1 cellular context compared by ENCODE assay signal in the genomic region with DNA sequence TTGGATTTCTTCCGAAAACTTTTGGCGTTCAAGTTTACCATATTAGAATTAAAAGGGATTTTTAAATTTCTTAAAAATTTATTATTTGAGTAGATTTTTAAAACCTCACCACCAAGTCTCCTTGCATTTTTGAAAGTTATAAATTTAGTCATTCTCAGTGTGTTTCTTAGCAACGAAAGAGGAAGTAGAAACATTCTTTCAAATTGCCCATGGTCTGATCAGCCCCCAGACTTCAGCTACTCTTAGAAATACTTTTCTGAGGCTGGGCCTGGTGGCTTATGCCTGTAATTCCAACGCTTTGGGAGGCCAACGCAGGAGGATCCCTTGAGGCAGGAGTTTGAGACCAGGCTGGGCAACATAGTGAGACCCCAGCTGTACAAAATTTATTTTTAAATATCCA.
TF ChIP-seq lines count a peak whose summit lies in the region.

No MANE protein-coding gene starts in this region.

TF ChIP-seq in WTC11, 78 proteins besides CTCF, POLR2A, EP300 and RAD21 (continued from another document):
- TF ChIP-seq, protein P1, sequence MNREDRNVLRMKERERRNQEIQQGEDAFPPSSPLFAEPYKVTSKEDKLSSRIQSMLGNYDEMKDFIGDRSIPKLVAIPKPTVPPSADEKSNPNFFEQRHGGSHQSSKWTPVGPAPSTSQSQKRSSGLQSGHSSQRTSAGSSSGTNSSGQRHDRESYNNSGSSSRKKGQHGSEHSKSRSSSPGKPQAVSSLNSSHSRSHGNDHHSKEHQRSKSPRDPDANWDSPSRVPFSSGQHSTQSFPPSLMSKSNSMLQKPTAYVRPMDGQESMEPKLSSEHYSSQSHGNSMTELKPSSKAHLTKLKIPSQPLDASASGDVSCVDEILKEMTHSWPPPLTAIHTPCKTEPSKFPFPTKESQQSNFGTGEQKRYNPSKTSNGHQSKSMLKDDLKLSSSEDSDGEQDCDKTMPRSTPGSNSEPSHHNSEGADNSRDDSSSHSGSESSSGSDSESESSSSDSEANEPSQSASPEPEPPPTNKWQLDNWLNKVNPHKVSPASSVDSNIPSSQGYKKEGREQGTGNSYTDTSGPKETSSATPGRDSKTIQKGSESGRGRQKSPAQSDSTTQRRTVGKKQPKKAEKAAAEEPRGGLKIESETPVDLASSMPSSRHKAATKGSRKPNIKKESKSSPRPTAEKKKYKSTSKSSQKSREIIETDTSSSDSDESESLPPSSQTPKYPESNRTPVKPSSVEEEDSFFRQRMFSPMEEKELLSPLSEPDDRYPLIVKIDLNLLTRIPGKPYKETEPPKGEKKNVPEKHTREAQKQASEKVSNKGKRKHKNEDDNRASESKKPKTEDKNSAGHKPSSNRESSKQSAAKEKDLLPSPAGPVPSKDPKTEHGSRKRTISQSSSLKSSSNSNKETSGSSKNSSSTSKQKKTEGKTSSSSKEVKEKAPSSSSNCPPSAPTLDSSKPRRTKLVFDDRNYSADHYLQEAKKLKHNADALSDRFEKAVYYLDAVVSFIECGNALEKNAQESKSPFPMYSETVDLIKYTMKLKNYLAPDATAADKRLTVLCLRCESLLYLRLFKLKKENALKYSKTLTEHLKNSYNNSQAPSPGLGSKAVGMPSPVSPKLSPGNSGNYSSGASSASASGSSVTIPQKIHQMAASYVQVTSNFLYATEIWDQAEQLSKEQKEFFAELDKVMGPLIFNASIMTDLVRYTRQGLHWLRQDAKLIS (CRISPR knock-in tag; IDR thresholded peaks at IDR 0.05; ENCODE audit: borderline replicate concordance) = no peak
- TF ChIP-seq KAT7 (CRISPR knock-in tag; IDR thresholded peaks at IDR 0.05; ENCODE audit: borderline replicate concordance) = no peak
- TF ChIP-seq, protein P2, sequence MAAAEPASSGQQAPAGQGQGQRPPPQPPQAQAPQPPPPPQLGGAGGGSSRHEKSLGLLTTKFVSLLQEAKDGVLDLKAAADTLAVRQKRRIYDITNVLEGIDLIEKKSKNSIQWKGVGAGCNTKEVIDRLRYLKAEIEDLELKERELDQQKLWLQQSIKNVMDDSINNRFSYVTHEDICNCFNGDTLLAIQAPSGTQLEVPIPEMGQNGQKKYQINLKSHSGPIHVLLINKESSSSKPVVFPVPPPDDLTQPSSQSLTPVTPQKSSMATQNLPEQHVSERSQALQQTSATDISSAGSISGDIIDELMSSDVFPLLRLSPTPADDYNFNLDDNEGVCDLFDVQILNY (CRISPR knock-in tag; IDR thresholded peaks at IDR 0.05) = no peak
- TF ChIP-seq FOXK1 (CRISPR knock-in tag; IDR thresholded peaks at IDR 0.05) = no peak
- TF ChIP-seq SOX15 (CRISPR knock-in tag; IDR thresholded peaks at IDR 0.05) = no peak
- TF ChIP-seq, protein P3, sequence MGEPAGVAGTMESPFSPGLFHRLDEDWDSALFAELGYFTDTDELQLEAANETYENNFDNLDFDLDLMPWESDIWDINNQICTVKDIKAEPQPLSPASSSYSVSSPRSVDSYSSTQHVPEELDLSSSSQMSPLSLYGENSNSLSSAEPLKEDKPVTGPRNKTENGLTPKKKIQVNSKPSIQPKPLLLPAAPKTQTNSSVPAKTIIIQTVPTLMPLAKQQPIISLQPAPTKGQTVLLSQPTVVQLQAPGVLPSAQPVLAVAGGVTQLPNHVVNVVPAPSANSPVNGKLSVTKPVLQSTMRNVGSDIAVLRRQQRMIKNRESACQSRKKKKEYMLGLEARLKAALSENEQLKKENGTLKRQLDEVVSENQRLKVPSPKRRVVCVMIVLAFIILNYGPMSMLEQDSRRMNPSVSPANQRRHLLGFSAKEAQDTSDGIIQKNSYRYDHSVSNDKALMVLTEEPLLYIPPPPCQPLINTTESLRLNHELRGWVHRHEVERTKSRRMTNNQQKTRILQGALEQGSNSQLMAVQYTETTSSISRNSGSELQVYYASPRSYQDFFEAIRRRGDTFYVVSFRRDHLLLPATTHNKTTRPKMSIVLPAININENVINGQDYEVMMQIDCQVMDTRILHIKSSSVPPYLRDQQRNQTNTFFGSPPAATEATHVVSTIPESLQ (CRISPR knock-in tag; IDR thresholded peaks at IDR 0.05) = no peak
- no peak for TF ChIP-seq PRRX2 (CRISPR knock-in tag; IDR thresholded peaks at IDR 0.05)
- TF ChIP-seq, protein P4, sequence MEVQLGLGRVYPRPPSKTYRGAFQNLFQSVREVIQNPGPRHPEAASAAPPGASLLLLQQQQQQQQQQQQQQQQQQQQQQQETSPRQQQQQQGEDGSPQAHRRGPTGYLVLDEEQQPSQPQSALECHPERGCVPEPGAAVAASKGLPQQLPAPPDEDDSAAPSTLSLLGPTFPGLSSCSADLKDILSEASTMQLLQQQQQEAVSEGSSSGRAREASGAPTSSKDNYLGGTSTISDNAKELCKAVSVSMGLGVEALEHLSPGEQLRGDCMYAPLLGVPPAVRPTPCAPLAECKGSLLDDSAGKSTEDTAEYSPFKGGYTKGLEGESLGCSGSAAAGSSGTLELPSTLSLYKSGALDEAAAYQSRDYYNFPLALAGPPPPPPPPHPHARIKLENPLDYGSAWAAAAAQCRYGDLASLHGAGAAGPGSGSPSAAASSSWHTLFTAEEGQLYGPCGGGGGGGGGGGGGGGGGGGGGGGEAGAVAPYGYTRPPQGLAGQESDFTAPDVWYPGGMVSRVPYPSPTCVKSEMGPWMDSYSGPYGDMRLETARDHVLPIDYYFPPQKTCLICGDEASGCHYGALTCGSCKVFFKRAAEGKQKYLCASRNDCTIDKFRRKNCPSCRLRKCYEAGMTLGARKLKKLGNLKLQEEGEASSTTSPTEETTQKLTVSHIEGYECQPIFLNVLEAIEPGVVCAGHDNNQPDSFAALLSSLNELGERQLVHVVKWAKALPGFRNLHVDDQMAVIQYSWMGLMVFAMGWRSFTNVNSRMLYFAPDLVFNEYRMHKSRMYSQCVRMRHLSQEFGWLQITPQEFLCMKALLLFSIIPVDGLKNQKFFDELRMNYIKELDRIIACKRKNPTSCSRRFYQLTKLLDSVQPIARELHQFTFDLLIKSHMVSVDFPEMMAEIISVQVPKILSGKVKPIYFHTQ (CRISPR knock-in tag; IDR thresholded peaks at IDR 0.05) = no peak
- TF ChIP-seq ZNF219 (CRISPR knock-in tag; IDR thresholded peaks at IDR 0.05; ENCODE audit: borderline replicate concordance) = no peak
- TF ChIP-seq, protein P5, sequence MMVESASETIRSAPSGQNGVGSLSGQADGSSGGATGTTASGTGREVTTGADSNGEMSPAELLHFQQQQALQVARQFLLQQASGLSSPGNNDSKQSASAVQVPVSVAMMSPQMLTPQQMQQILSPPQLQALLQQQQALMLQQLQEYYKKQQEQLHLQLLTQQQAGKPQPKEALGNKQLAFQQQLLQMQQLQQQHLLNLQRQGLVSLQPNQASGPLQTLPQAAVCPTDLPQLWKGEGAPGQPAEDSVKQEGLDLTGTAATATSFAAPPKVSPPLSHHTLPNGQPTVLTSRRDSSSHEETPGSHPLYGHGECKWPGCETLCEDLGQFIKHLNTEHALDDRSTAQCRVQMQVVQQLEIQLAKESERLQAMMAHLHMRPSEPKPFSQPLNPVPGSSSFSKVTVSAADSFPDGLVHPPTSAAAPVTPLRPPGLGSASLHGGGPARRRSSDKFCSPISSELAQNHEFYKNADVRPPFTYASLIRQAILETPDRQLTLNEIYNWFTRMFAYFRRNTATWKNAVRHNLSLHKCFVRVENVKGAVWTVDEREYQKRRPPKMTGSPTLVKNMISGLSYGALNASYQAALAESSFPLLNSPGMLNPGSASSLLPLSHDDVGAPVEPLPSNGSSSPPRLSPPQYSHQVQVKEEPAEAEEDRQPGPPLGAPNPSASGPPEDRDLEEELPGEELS (CRISPR knock-in tag; IDR thresholded peaks at IDR 0.05) = no peak
